ENCODE assay signal across 11 cellular contexts in the genomic region with DNA sequence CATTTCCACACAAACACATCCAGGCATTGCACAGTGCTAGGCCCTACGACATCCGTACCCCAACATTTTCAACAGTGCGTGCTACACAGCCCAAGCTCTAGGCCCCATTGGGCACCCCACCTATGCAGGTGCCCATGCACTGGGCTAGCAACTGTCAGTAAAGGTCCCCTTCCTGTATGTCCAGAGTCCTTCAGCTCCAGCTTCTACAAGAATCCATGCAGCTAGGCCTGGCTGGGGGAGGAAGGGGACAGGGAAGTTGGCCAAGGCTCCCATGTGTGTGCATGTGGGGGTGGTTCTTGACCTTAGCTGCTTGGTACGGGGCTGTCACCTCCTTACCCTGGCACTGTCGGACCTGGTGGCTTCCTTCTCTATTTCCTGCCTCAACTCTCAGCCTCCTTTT. TPM values are rescaled to one million over a fixed set of nuclear protein-coding genes. Genes with fewer than 3 reads are reported as not detected.
A peak's percentile ranks its signal among the peaks of the same experiment; 100 is the strongest.
DNase-seq lines count a peak whose midpoint lies in the region; FAIRE-seq and TF ChIP-seq lines count a peak whose summit lies in the region.
"Had no signal": no experiment of that assay in that cellular context is flagged by ENCODE, and none has a peak within 500 bp of the region (broad histone marks: within the 10 kb centered on the region; RNA-seq: fewer than 3 reads in every experiment).

No MANE protein-coding gene starts in this region.

- peak overlapping the region; percentile 91 for H3K4me2 ChIP-seq in neural progenitor cell
- H3K4me2 ChIP-seq in Karpas-422 (ENCODE audit: low read depth, low read length, poor library complexity, severe bottlenecking), result no peak overlapping the region

- CTCF ChIA-PET in Caco-2 (lab: Charles Lee), result no interaction called here

- BruUV-seq in Caco-2 (replicated peaks; lab: Mats Ljungman, UMichigan), result no TSS peak

- H3K27ac Mint-ChIP-seq in Caco-2 (ENCODE audit: unreplicated experiment) (no peak overlapping the region), neural progenitor cell (peak overlapping the region; percentile 44)
- H3K27ac Mint-ChIP-seq: activated CD8-positive, alpha-beta memory T cell treated with anti-CD3 and anti-CD28 coated beads, Interleukin-2, amount 10 ng/mL, durations not matched to agents 7 days and 5 days had no signal

- no peak for TF ChIP-seq POLR2A in GM12892 (IDR thresholded peaks at IDR 0.05; ENCODE audit: low read depth, low read length)

- no peak for DNase-seq in Caco-2
- no peak for DNase-seq in SK-N-MC (ENCODE audit: low read depth, low spot score)
- no peak for DNase-seq in neural progenitor cell (ENCODE audit: low spot score)
- DNase-seq in GM12892 (ENCODE audit: insufficient read length), result no peak
- no peak for DNase-seq in activated gamma-delta T cell treated with Interleukin-2 at 50 U/mL for 16 hours
- no peak for DNase-seq in Karpas-422
- DNase-seq: activated CD8-positive, alpha-beta memory T cell treated with anti-CD3 and anti-CD28 coated beads, Interleukin-2, amount 10 ng/mL, durations not matched to agents 7 days and 5 days; heart right ventricle; MV-4-11; testis had no signal

- H3K27me3 Mint-ChIP-seq in Caco-2 (ENCODE audit: insufficient read depth, unreplicated experiment), result peaks cover 47% of the 10 kb centered on the region
- H3K27me3 Mint-ChIP-seq in neural progenitor cell (ENCODE audit: insufficient read depth, low read depth), result peaks cover 11% of the 10 kb centered on the region

- H3K9me3 Mint-ChIP-seq in Caco-2 (ENCODE audit: unreplicated experiment) (no peaks in the 10 kb centered on the region), neural progenitor cell (no peaks in the 10 kb centered on the region)

- peaks cover 5% of the 10 kb centered on the region; the same call in 1 of the 2 replicates for H3K4me1 ChIP-seq in Caco-2
- no peaks in the 10 kb centered on the region for H3K4me1 ChIP-seq in endocrine pancreas (ENCODE audit: control insufficient read depth, insufficient read depth, low read length)
- peaks cover 46% of the 10 kb centered on the region for H3K4me1 ChIP-seq in neural progenitor cell
- no peaks in the 10 kb centered on the region for H3K4me1 ChIP-seq in Karpas-422 (ENCODE audit: low read length)

- intact Hi-C loops in Caco-2 (cut with micrococcal nuclease; ENCODE audit: unreplicated experiment), result no loop called here

- TF ChIP-seq CTCF in Caco-2 (IDR thresholded peaks at IDR 0.05; ENCODE audit: insufficient read depth in 1 of 2, low read depth in 1 of 2, low read length in 1 of 2, severe bottlenecking in 1 of 2, unreplicated experiment in 1 of 2), result no peak
- TF ChIP-seq CTCF in neural progenitor cell (IDR thresholded peaks at IDR 0.05), result no peak

- POLR2A ChIA-PET in Caco-2 (lab: Charles Lee), result no interaction called here

- no peak for FAIRE-seq in GM12892 (lab: Jason Lieb, UNC)

- H3K36me3 ChIP-seq in Caco-2 (ENCODE audit: control insufficient read depth, insufficient read depth, low read length) (no peaks in the 10 kb centered on the region), SK-N-MC (ENCODE audit: insufficient read depth, low read length) (no peaks in the 10 kb centered on the region), endocrine pancreas (ENCODE audit: control insufficient read depth, insufficient read depth, low read length) (no peaks in the 10 kb centered on the region), neural progenitor cell (no peaks in the 10 kb centered on the region), Karpas-422 (ENCODE audit: insufficient read depth, low read length) (no peaks in the 10 kb centered on the region)
- H3K36me3 ChIP-seq: heart right ventricle had no signal

- H3K9ac ChIP-seq in SK-N-MC (ENCODE audit: insufficient read length), result no peak overlapping the region
- peak overlapping the region; percentile 93 for H3K9ac ChIP-seq in endocrine pancreas (ENCODE audit: control insufficient read depth, insufficient read depth, low read length)
- H3K9ac ChIP-seq in neural progenitor cell, result no peak overlapping the region
- H3K9ac ChIP-seq in Karpas-422 (ENCODE audit: low read length), result no peak overlapping the region

- H4K20me1 ChIP-seq in neural progenitor cell (ENCODE audit: low read depth) (peaks cover 73% of the 10 kb centered on the region), Karpas-422 (ENCODE audit: insufficient read depth, low read depth, low read length) (no peaks in the 10 kb centered on the region)

- H3K36me3 Mint-ChIP-seq in Caco-2 (ENCODE audit: insufficient read depth, unreplicated experiment) (no peaks in the 10 kb centered on the region), neural progenitor cell (peaks cover 2% of the 10 kb centered on the region)
- H3K36me3 Mint-ChIP-seq: activated CD8-positive, alpha-beta memory T cell treated with anti-CD3 and anti-CD28 coated beads, Interleukin-2, amount 10 ng/mL, durations not matched to agents 7 days and 5 days had no signal

- H3K79me2 ChIP-seq in neural progenitor cell (ENCODE audit: low read depth) (peaks cover 51% of the 10 kb centered on the region), Karpas-422 (ENCODE audit: low read length) (no peaks in the 10 kb centered on the region)

- peaks cover 31% of the 10 kb centered on the region for H3F3A ChIP-seq in neural progenitor cell (ENCODE audit: low read depth)

- H3K4me3 Mint-ChIP-seq in Caco-2 (ENCODE audit: unreplicated experiment) (peak overlapping the region; percentile 21), neural progenitor cell (peak overlapping the region; percentile 92)

- H3K9me3 ChIP-seq in Caco-2 (no peaks in the 10 kb centered on the region), SK-N-MC (ENCODE audit: low read depth, low read length) (no peaks in the 10 kb centered on the region), endocrine pancreas (ENCODE audit: control insufficient read depth, low read length) (no peaks in the 10 kb centered on the region), neural progenitor cell (ENCODE audit: low read depth) (no peaks in the 10 kb centered on the region), Karpas-422 (ENCODE audit: low read length) (no peaks in the 10 kb centered on the region)
- H3K9me3 ChIP-seq: heart right ventricle, testis had no signal

- no peak overlapping the region for H2AFZ ChIP-seq in neural progenitor cell (replicated peaks)
- H2AFZ ChIP-seq in Karpas-422 (ENCODE audit: low read length), result no peak overlapping the region

- no peak overlapping the region for H3K4me3 ChIP-seq in Caco-2 (ENCODE audit: low read depth, low read length)
- peak overlapping the region; percentile 73 for H3K4me3 ChIP-seq in SK-N-MC
- H3K4me3 ChIP-seq in endocrine pancreas (ENCODE audit: control insufficient read depth, insufficient read depth, low read length), result peak overlapping the region; percentile 16
- peak overlapping the region; percentile 74 for H3K4me3 ChIP-seq in neural progenitor cell
- H3K4me3 ChIP-seq in Karpas-422 (ENCODE audit: low read length), result no peak overlapping the region

- H3K27ac ChIP-seq in SK-N-MC, result no peak overlapping the region
- no peak overlapping the region for H3K27ac ChIP-seq in neural progenitor cell
- H3K27ac ChIP-seq in Karpas-422 (ENCODE audit: low read length), result no peak overlapping the region
- H3K27ac ChIP-seq: heart right ventricle, testis had no signal

- no peaks in the 10 kb centered on the region for H3K9me2 ChIP-seq in Karpas-422 (replicated peaks; ENCODE audit: insufficient read depth, low read length)

- H3K27me3 ChIP-seq in Caco-2 (replicated peaks; ENCODE audit: control insufficient read depth, insufficient read depth, low read length) (peaks cover 17% of the 10 kb centered on the region), endocrine pancreas (ENCODE audit: control insufficient read depth, insufficient read depth, low read length) (no peaks in the 10 kb centered on the region), neural progenitor cell (no peaks in the 10 kb centered on the region), Karpas-422 (ENCODE audit: low read length) (no peaks in the 10 kb centered on the region)
- H3K27me3 ChIP-seq: testis had no signal

- H3K4me1 Mint-ChIP-seq in Caco-2 (ENCODE audit: low read depth, unreplicated experiment) (no peaks in the 10 kb centered on the region), neural progenitor cell (peaks cover 52% of the 10 kb centered on the region)

RNA-seq across cellular contexts. Expression of a gene that starts 1.3 kb away (rescaled TPM):
- total RNA-seq in Caco-2 (2022), result 0.11 TPM in 1 of 2 replicates, not detected in the other
- 11.0 and 20.7 TPM in 2 replicates for total RNA-seq in neural progenitor cell (ENCODE audit: low replicate concordance)
- polyA plus RNA-seq in GM12892 (2012; ENCODE audit: missing spikeins), result not detected
- total RNA-seq in Karpas-422 (2014; rRNA removed; shearing (Covaris generic); ENCODE audit: low replicate concordance), result not detected in 2 replicates

Comparison
In these comparisons a context has a peak if more than half of its experiments do, and no peak if none do; other contexts are left out.
1. H3K4me3 ChIP-seq: peak in SK-N-MC (single experiment), endocrine pancreas (single experiment) and neural progenitor cell (single experiment); none in Caco-2 (single experiment) and Karpas-422 (single experiment).
2. RNA of a gene that starts 1.3 kb away (total RNA-seq): 11.0 to 20.7 TPM in neural progenitor cell; 0.11 TPM in Caco-2 and not detected in Karpas-422; every median in the first group is over 10 times any median in the second.